ENCODE assay signal across 8 cellular contexts in the genomic region with DNA sequence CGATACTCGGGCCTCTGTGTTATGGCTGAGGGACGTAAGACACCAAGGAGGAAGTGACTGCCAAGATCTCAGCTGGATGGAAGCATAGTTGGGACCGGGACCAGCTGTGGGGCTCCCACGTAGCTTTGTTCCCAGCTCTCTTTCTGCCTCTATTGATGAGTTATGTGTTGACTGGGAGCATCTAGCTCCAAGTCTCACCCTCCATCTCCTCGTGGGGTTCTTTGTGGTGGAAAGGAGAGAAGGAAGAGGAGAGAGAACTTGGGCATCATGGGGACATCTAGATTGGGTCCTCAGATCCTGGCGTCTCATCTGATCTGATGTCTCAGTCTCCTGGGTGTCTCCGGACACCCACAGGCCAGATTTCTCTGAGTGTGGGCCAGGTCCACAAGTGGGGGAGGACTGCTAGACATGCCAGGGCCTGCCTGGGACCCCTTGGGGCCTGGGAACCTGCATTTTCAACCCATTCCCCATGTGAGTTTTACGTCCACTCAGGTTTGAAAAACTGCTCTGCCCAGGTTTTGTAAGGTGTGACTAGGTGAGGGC. TPM values are rescaled to one million over a fixed set of nuclear protein-coding genes. Genes with fewer than 3 reads are reported as not detected.
DNase-seq lines count a peak whose midpoint lies in the region; ATAC-seq and TF ChIP-seq lines count a peak whose summit lies in the region.

No MANE protein-coding gene starts in this region.

- peak overlapping the region; percentile 96 for H3K27ac ChIP-seq in cardiac muscle cell
- H3K27ac ChIP-seq in stomach smooth muscle (ENCODE audit: low read length): peak overlapping the region; percentile 93

- peaks cover 30% of the 10 kb centered on the region for H3K36me3 Mint-ChIP-seq in activated T-helper 17 cell treated with anti-CD3 and anti-CD28 coated beads, Interleukin-2, amount 50 U/mL, for 72 hours (ENCODE audit: low read depth)

- H3K27me3 ChIP-seq in cardiac muscle cell (no peaks in the 10 kb centered on the region), iPS-15b (ENCODE audit: control insufficient read depth, insufficient read depth, low read length) (no peaks in the 10 kb centered on the region), stomach smooth muscle (ENCODE audit: control insufficient read depth in 1 of 2, insufficient read depth in 2 of 2, low read length in 2 of 2) (no peaks in the 10 kb centered on the region)

- H3K27ac Mint-ChIP-seq in activated T-helper 17 cell treated with anti-CD3 and anti-CD28 coated beads, Interleukin-2, amount 50 U/mL, for 72 hours: peak overlapping the region; percentile 100

- H3K9ac ChIP-seq in iPS-15b (ENCODE audit: low read depth, low read length) (peak overlapping the region; percentile 87), stomach smooth muscle (ENCODE audit: low read length in 2 of 2) (peak overlapping the region; percentile 88 to 96)

- peaks cover 5% of the 10 kb centered on the region for H3K4me1 ChIP-seq in cardiac muscle cell (ENCODE audit: low read depth)
- peaks cover 4% of the 10 kb centered on the region for H3K4me1 ChIP-seq in iPS-15b (ENCODE audit: control insufficient read depth, insufficient read depth, low read length)
- peaks cover 24% of the 10 kb centered on the region for H3K4me1 ChIP-seq in stomach smooth muscle (ENCODE audit: control insufficient read depth, insufficient read depth, low read length)

- H3K36me3 ChIP-seq in cardiac muscle cell: no peaks in the 10 kb centered on the region
- H3K36me3 ChIP-seq in iPS-15b (ENCODE audit: control insufficient read depth, insufficient read depth, low read length): peaks cover 5% of the 10 kb centered on the region
- H3K36me3 ChIP-seq in stomach smooth muscle (ENCODE audit: control insufficient read depth in 2 of 2, insufficient read depth in 2 of 2, low read length in 2 of 2): no peaks in the 10 kb centered on the region

- TF ChIP-seq CTCF in cardiac muscle cell (IDR thresholded peaks at IDR 0.05; ENCODE audit: low read depth, low read length): no peak

- peak overlapping the region; percentile 99 for H3K4me3 Mint-ChIP-seq in activated T-helper 17 cell treated with anti-CD3 and anti-CD28 coated beads, Interleukin-2, amount 50 U/mL, for 72 hours

- ATAC-seq in left ventricle myocardium superior (no peak), HG03342 (IDR thresholded peaks at IDR 0.05; ENCODE audit: unreplicated experiment) (no peak), HG03095 (IDR thresholded peaks at IDR 0.05; ENCODE audit: unreplicated experiment) (no peak)
- ATAC-seq in activated T-helper 17 cell treated with anti-CD3 and anti-CD28 coated beads, Interleukin-2, amount 50 U/mL, for 72 hours (replicated peaks): no peak

- H3K4me1 Mint-ChIP-seq in activated T-helper 17 cell treated with anti-CD3 and anti-CD28 coated beads, Interleukin-2, amount 50 U/mL, for 72 hours: peaks cover 21% of the 10 kb centered on the region

- H3K9me3 ChIP-seq in cardiac muscle cell (ENCODE audit: low read depth) (no peaks in the 10 kb centered on the region), iPS-15b (ENCODE audit: control insufficient read depth, insufficient read depth, low read length) (no peaks in the 10 kb centered on the region), stomach smooth muscle (ENCODE audit: control insufficient read depth in 2 of 2, low read length in 2 of 2) (no peaks in the 10 kb centered on the region)

- peak overlapping the region; percentile 74 for H3K4me3 ChIP-seq in cardiac muscle cell
- H3K4me3 ChIP-seq in iPS-15b (ENCODE audit: low read depth, low read length): peak overlapping the region; percentile 83
- H3K4me3 ChIP-seq in stomach smooth muscle (ENCODE audit: low read length in 2 of 2): peak overlapping the region; percentile 88 to 99

- no peaks in the 10 kb centered on the region for H3K27me3 Mint-ChIP-seq in activated T-helper 17 cell treated with anti-CD3 and anti-CD28 coated beads, Interleukin-2, amount 50 U/mL, for 72 hours

- H3K9me3 Mint-ChIP-seq in activated T-helper 17 cell treated with anti-CD3 and anti-CD28 coated beads, Interleukin-2, amount 50 U/mL, for 72 hours: no peaks in the 10 kb centered on the region

- intact Hi-C loops in left ventricle myocardium superior (cut with micrococcal nuclease): no loop called here

- no peak for DNase-seq in cardiac muscle cell (ENCODE audit: low read depth in 1 of 2, low spot score in 1 of 2)
- no peak for DNase-seq in left ventricle myocardium superior
- DNase-seq in UCSD-AML1 (lab: John Stamatoyannopoulos, UW; ENCODE audit: unreplicated experiment): no peak

RNA-seq across cellular contexts. Expression of a gene that starts 1.1 kb away (rescaled TPM):
- total RNA-seq in cardiac muscle cell (58.2 and 66.6 TPM in 2 replicates), left ventricle myocardium superior (31.6 TPM)
- 42.6 and 47.2 TPM in 2 replicates for polyA plus RNA-seq in cardiac muscle cell
- 10 to 100 TPM; 63.5 to 66.3 TPM for total RNA-seq in activated T-helper 17 cell treated with anti-CD3 and anti-CD28 coated beads, Interleukin-2, amount 50 U/mL, for 72 hours

RNA-seq across cellular contexts. Expression of a gene that starts 11.0 kb away (rescaled TPM):
- total RNA-seq in cardiac muscle cell: 33.6 and 42.9 TPM in 2 replicates
- polyA plus RNA-seq in cardiac muscle cell: 46.6 and 47.3 TPM in 2 replicates
- 32.4 TPM for total RNA-seq in left ventricle myocardium superior
- total RNA-seq in activated T-helper 17 cell treated with anti-CD3 and anti-CD28 coated beads, Interleukin-2, amount 50 U/mL, for 72 hours: 10 to 100 TPM; 16.6 to 24.5 TPM
